In the genomic region with DNA sequence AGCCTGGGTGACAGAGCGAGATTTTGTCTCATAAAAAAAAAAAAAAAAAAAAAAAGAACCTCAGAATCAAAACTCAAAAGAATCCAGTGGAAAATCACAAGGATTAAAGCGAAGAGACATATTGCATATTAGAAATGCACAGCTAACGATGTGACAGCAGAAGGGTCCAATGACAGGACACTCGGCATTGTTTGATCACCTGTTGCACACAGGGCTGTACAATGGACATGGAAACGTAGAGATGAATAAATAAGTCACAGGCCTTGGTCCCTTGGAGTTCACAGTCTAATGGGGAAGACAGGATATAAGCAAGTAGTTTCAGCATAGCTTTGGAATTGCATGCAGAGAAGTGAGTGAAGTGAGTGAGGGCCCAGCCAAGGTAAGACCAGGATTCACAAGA, we compare ENCODE assay signal across 36 cellular contexts. TPM values are rescaled to one million over a fixed set of nuclear protein-coding genes. Genes with fewer than 3 reads are reported as not detected.
DNase-seq lines count a peak whose midpoint lies in the region; ATAC-seq, FAIRE-seq and TF ChIP-seq lines count a peak whose summit lies in the region.
"Had no signal": no experiment of that assay in that cellular context is flagged by ENCODE, and none has a peak within 500 bp of the region (broad histone marks: within the 10 kb centered on the region; RNA-seq: fewer than 3 reads in every experiment).

No MANE protein-coding gene starts in this region.

- no peak for TF ChIP-seq RAD21 in H1 (IDR thresholded peaks at IDR 0.05 in 1 of 2, conservative IDR thresholded peaks at IDR 0.05 in 1 of 2; ENCODE audit: low read depth in 2 of 2, low read length in 2 of 2)

- no peak overlapping the region for H3K4me2 ChIP-seq in H1 (ENCODE audit: insufficient read depth in 1 of 2, low read depth in 2 of 2, low read length in 2 of 2)
- H3K4me2 ChIP-seq: smooth muscle cell had no signal

- peak overlapping the region; percentile 70 for H2BK120ac ChIP-seq in H1 (replicated peaks; ENCODE audit: low read depth, low read length)

- no peak overlapping the region for H3K18ac ChIP-seq in H1 (ENCODE audit: extremely low read depth, low read length)

- no peak for TF ChIP-seq CTCF in H1 (IDR thresholded peaks at IDR 0.05; ENCODE audit: control extremely low read depth in 1 of 3, insufficient read depth in 1 of 3, low read depth in 1 of 3, low read length in 3 of 3)
- no peak for TF ChIP-seq CTCF in right atrium auricular region (IDR thresholded peaks at IDR 0.05)
- no peak for TF ChIP-seq CTCF in CD4-positive, alpha-beta T cell (IDR thresholded peaks at IDR 0.05)

- H3K23me2 ChIP-seq in H1 (ENCODE audit: low read depth, low read length), result no peaks in the 10 kb centered on the region

- H2AK5ac ChIP-seq in H1 (ENCODE audit: low read depth, low read length), result no peak overlapping the region

- no peaks in the 10 kb centered on the region for H3K79me1 ChIP-seq in H1 (ENCODE audit: low read depth, low read length)

- no peak overlapping the region for H3K9ac ChIP-seq in H1 (replicated peaks in 1 of 4; ENCODE audit: extremely low read depth in 1 of 4, low read depth in 3 of 4, low read length in 3 of 4)
- H3K9ac ChIP-seq: parathyroid adenoma had no signal

- peak overlapping the region; percentile 24; the same call in 1 of the 2 replicates for H2BK20ac ChIP-seq in H1 (ENCODE audit: low read length)

- H2AFZ ChIP-seq in H1 (ENCODE audit: low read length), result no peak overlapping the region
- H2AFZ ChIP-seq: parathyroid adenoma had no signal

- POLR2A ChIA-PET in H1 (lab: Charles Lee; ENCODE audit: partially characterized antibody), result no interaction called here
- POLR2A ChIA-PET in CD4-positive, alpha-beta T cell (lab: Charles Lee), result no interaction called here

- peak overlapping the region; percentile 52; the same call in 1 of the 2 replicates for H2BK12ac ChIP-seq in H1 (ENCODE audit: low read depth, low read length)

- H3K36me3 Mint-ChIP-seq in CD4-positive, alpha-beta T cell (ENCODE audit: low read depth), result no peaks in the 10 kb centered on the region
- H3K36me3 Mint-ChIP-seq: CD8-positive, alpha-beta T cell had no signal

- peaks cover 11% of the 10 kb centered on the region for H3K4me1 Mint-ChIP-seq in CD4-positive, alpha-beta T cell (ENCODE audit: low read depth)

- no peak overlapping the region for H4K8ac ChIP-seq in H1 (ENCODE audit: extremely low read depth, insufficient read depth, low read length)

- H3K4me1 ChIP-seq in H1 (replicated peaks in 1 of 4; ENCODE audit: control insufficient read depth in 3 of 4, insufficient read depth in 4 of 4, low read length in 3 of 4) (peaks cover 4 to 21% (median 14%) of the 10 kb centered on the region in 4 experiments; a peak in 4 of 7 replicates), right atrium auricular region (peaks cover 0 to 18% of the 10 kb centered on the region in 2 donors)
- H3K4me1 ChIP-seq: parathyroid adenoma had no signal

- H3K36me3 ChIP-seq in H1 (ENCODE audit: control insufficient read depth in 2 of 4, insufficient read depth in 4 of 4, low read length in 3 of 4) (no peaks in the 10 kb centered on the region), right atrium auricular region (no peaks in the 10 kb centered on the region)
- H3K36me3 ChIP-seq: esophagus squamous epithelium had no signal

- H2BK5ac ChIP-seq in H1 (ENCODE audit: low read depth, low read length), result peak overlapping the region; percentile 40; the same call in 1 of the 2 replicates

- no peak for ATAC-seq in CD4-positive, alpha-beta T cell (ENCODE audit: poor library complexity)
- ATAC-seq: CD8-positive, alpha-beta T cell; foreskin keratinocyte; left lobe of liver; SK-N-SH treated with all-trans-retinoic acid at 6 μM for 48 hours had no signal

- H3K27ac ChIP-seq in H1 (ENCODE audit: low read depth, low read length), result no peak overlapping the region
- H3K27ac ChIP-seq in right atrium auricular region, result no peak overlapping the region
- no peak overlapping the region for H3K27ac ChIP-seq in CD4-positive, alpha-beta T cell (ENCODE audit: low read depth, low read length)
- H3K27ac ChIP-seq: esophagus squamous epithelium, foreskin keratinocyte, parathyroid adenoma had no signal

- no peaks in the 10 kb centered on the region for H3K27me3 ChIP-seq in H1 (replicated peaks in 1 of 4; ENCODE audit: control insufficient read depth in 3 of 4, extremely low read depth in 1 of 4, insufficient read depth in 3 of 4, low read length in 3 of 4)
- no peaks in the 10 kb centered on the region for H3K27me3 ChIP-seq in right atrium auricular region
- no peaks in the 10 kb centered on the region for H3K27me3 ChIP-seq in CD4-positive, alpha-beta T cell (ENCODE audit: control insufficient read depth, insufficient read depth, low read length)
- H3K27me3 ChIP-seq: esophagus squamous epithelium, foreskin keratinocyte, testis had no signal

- no peaks in the 10 kb centered on the region for H3K79me2 ChIP-seq in H1 (ENCODE audit: control insufficient read depth in 1 of 2, insufficient read depth in 2 of 2, low read length in 2 of 2)
- H3K79me2 ChIP-seq: parathyroid adenoma had no signal

- intact Hi-C loops in CD4-positive, alpha-beta T cell (cut with DNase I, micrococcal nuclease), result no loop called here

- H3K27me3 Mint-ChIP-seq in CD4-positive, alpha-beta T cell, result no peaks in the 10 kb centered on the region
- H3K27me3 Mint-ChIP-seq: B cell had no signal

- no peak overlapping the region for H3K4ac ChIP-seq in H1 (replicated peaks; ENCODE audit: insufficient read length, low read depth, low read length)

- H3K9me3 ChIP-seq in H1 (ENCODE audit: insufficient read depth in 2 of 2, low read depth in 1 of 2, low read length in 1 of 2), result peaks cover 0 to 5% of the 10 kb centered on the region in 2 experiments; a peak in 1 of 4 replicates
- H3K9me3 ChIP-seq in right atrium auricular region, result no peaks in the 10 kb centered on the region
- no peaks in the 10 kb centered on the region for H3K9me3 ChIP-seq in CD4-positive, alpha-beta T cell (ENCODE audit: control insufficient read depth, low read length)
- H3K9me3 ChIP-seq: esophagus squamous epithelium, testis had no signal

- no peak for FAIRE-seq in H1 (lab: Jason Lieb, UNC)
- FAIRE-seq: endometrium, islet of Langerhans, TTC549, urothelium cell line had no signal

- 0 out of 2 replicates have a peak overlapping the region, but pooled peaks have one; percentile 0 for H2BK15ac ChIP-seq in H1 (ENCODE audit: low read length)

- DNase-seq in DMS153 (lab: John Stamatoyannopoulos, UW) (peak; percentile 61), NCI-H1092 treated with DMSO at 0.1 percent for 48 hours (lab: John Stamatoyannopoulos, UW) (peak; percentile 62), NCI-H774 (lab: John Stamatoyannopoulos, UW) (peak; percentile 55), H1 (ENCODE audit: low read depth in 1 of 2, low spot score in 2 of 2) (no peak), DMS79 (lab: John Stamatoyannopoulos, UW) (no peak), ureter (ENCODE audit: low spot score) (no peak), right atrium auricular region (ENCODE audit: low spot score) (no peak)
- DNase-seq in CD4-positive, alpha-beta T cell, result no peak
- DNase-seq: activated CD4-positive, alpha-beta T cell treated with anti-CD3 and anti-CD28 coated beads, Interleukin-2, amount 50 U/mL, for 4 hours; activated gamma-delta T cell treated with Interleukin-2 at 50 U/mL for 16 hours; activated T-cell treated with anti-CD3 and anti-CD28 coated beads, Interleukin-2, amount 50 U/mL, for 48 hours; CD8-positive, alpha-beta T cell; central memory CD4-positive, alpha-beta T cell; cortex of kidney; DMS79 treated with DMSO at 0.1 percent for 48 hours; esophagus squamous epithelium; GF-D8; HCEC 1CT; Karpas-422; NCI-H1694; NCI-H2227 treated with DMSO at 0.1 percent for 48 hours; stimulated activated CD4-positive, alpha-beta T cell treated with anti-CD3 and anti-CD28 coated beads, Interleukin-1b, Interleukin-23, amount 100 ng/mL, for 48 hours; stimulated activated naive CD4-positive, alpha-beta T cell treated with Interleukin-2 at 50 U/mL for 16 hours; testis had no signal

- no peak overlapping the region for H3K4me3 Mint-ChIP-seq in CD4-positive, alpha-beta T cell
- H3K4me3 Mint-ChIP-seq: B cell; CD8-positive, alpha-beta T cell; neural crest cell; T-helper 1 cell treated with Interleukin-12 subunit alpha and Interleukin-12 subunit beta and Interleukin-4 antibody, amounts not matched to agents 30 μg/mL and 1 μg/mL, for 36 hours had no signal

- no peak for TF ChIP-seq POLR2A in H1 (IDR thresholded peaks at IDR 0.05; ENCODE audit: control extremely low read depth in 1 of 2, low read depth in 2 of 2, low read length in 2 of 2)

- H4K5ac ChIP-seq in H1 (ENCODE audit: insufficient read length, low read depth, low read length), result no peak overlapping the region

- no peak for TF ChIP-seq EP300 in H1 (IDR thresholded peaks at IDR 0.05; ENCODE audit: borderline replicate concordance in 1 of 2, low read depth in 2 of 2, low read length in 2 of 2)

- H4K91ac ChIP-seq in H1 (replicated peaks; ENCODE audit: insufficient read length, low read length), result no peak overlapping the region

- no peak overlapping the region for H3K14ac ChIP-seq in H1 (ENCODE audit: insufficient read length)

- no peaks in the 10 kb centered on the region for H3K9me3 Mint-ChIP-seq in CD4-positive, alpha-beta T cell
- H3K9me3 Mint-ChIP-seq: CD8-positive, alpha-beta T cell; T-helper 1 cell treated with Interleukin-12 subunit alpha and Interleukin-12 subunit beta and Interleukin-4 antibody, amounts not matched to agents 30 μg/mL and 1 μg/mL, for 36 hours had no signal

- no peaks in the 10 kb centered on the region for H4K20me1 ChIP-seq in H1 (replicated peaks in 1 of 2; ENCODE audit: control insufficient read depth in 1 of 2, insufficient read depth in 2 of 2, low read length in 2 of 2)

- no peak overlapping the region for H3K4me3 ChIP-seq in H1 (ENCODE audit: extremely low read depth in 1 of 4, insufficient read depth in 2 of 4, low read depth in 3 of 4, low read length in 4 of 4)
- no peak overlapping the region for H3K4me3 ChIP-seq in right atrium auricular region
- H3K4me3 ChIP-seq: esophagus squamous epithelium, smooth muscle cell, testis had no signal

- CTCF ChIA-PET in H1 (lab: Charles Lee; ENCODE audit: partially characterized antibody), result no interaction called here
- CTCF ChIA-PET in CD4-positive, alpha-beta T cell (lab: Charles Lee), result no interaction called here

- 96% methylated on average over 4 of the region's 5 CpGs; no CpG with 5 or more reads in 1 of the 2 experiments for WGBS in H1 (ENCODE audit: extremely low coverage in 1 of 2, insufficient coverage in 1 of 2, insufficient read length in 1 of 2, insufficient replicate concordance in 2 of 2, low coverage in 1 of 2, low lambda C conversion rate in 2 of 2, missing lambda C conversion rate in 1 of 2), 2 experiments

- H3K56ac ChIP-seq in H1 (replicated peaks; ENCODE audit: insufficient read length, low read depth, low read length), result no peak overlapping the region

- H3K27ac Mint-ChIP-seq in CD4-positive, alpha-beta T cell, result no peak overlapping the region
- H3K27ac Mint-ChIP-seq: B cell; CD8-positive, alpha-beta T cell; T-helper 1 cell treated with Interleukin-12 subunit alpha and Interleukin-12 subunit beta and Interleukin-4 antibody, amounts not matched to agents 30 μg/mL and 1 μg/mL, for 36 hours had no signal

- H3K23ac ChIP-seq in H1 (ENCODE audit: insufficient read length), result no peak overlapping the region

RNA-seq across cellular contexts. Expression of gene PIK3R1, which starts 25.9 kb away (rescaled TPM):
- total RNA-seq in H1 (2021; fragmentation: NEBNext Ultra II Directional; extraction: Animal tissue kit (Norgen Biotek cat#: 25700)), result 10.5 and 13.7 TPM in 2 replicates
- 1.8 and 2.3 TPM in 2 replicates for polyA plus RNA-seq in H1 (2011; rRNA removed)
- 2.6 TPM for polyA plus RNA-seq in H1 (2011; cell fraction: cytosol; rRNA removed)
- 4.1 TPM for polyA plus RNA-seq in H1 (2011; cell fraction: nucleus; rRNA removed)
- 4.4 to 6.4 TPM (median 5.7 TPM) in 4 replicates for polyA plus RNA-seq in H1 (2012, experiment 1 of 2)
- polyA plus RNA-seq in H1 (2012, experiment 2 of 2), result 1.2 TPM
- polyA plus RNA-seq in H1 (2013, experiment 1 of 2), result 6.9 TPM
- polyA plus RNA-seq in H1 (2013, experiment 2 of 2), result 7.3 TPM
- 13.0 and 13.9 TPM in 2 replicates for polyA minus RNA-seq in H1 (2011; rRNA and poly(A)+ RNA removed)
- polyA minus RNA-seq in H1 (2011; cell fraction: cytosol; rRNA and poly(A)+ RNA removed), result 7.8 TPM
- polyA minus RNA-seq in H1 (2011; cell fraction: nucleus; rRNA and poly(A)+ RNA removed), result 13.1 TPM
- 185 TPM for total RNA-seq in ureter
- 10 to 100 TPM; 87.0 to 91.1 TPM for total RNA-seq in right atrium auricular region
- 100 to 1,000 TPM; 455 to 459 TPM for total RNA-seq in CD4-positive, alpha-beta T cell

Comparison
In these comparisons a context has a peak if more than half of its experiments do, and no peak if none do; other contexts are left out.
1. DNase-seq: peak in DMS153 (single experiment), NCI-H1092 treated with DMSO at 0.1 percent for 48 hours (single experiment) and NCI-H774 (single experiment); none in H1 (0 of 2), DMS79 (single experiment), ureter (single experiment), right atrium auricular region (single experiment) and CD4-positive, alpha-beta T cell (0 of 10).